Comparison of ENCODE assay signal across 1 cellular context in the genomic region with DNA sequence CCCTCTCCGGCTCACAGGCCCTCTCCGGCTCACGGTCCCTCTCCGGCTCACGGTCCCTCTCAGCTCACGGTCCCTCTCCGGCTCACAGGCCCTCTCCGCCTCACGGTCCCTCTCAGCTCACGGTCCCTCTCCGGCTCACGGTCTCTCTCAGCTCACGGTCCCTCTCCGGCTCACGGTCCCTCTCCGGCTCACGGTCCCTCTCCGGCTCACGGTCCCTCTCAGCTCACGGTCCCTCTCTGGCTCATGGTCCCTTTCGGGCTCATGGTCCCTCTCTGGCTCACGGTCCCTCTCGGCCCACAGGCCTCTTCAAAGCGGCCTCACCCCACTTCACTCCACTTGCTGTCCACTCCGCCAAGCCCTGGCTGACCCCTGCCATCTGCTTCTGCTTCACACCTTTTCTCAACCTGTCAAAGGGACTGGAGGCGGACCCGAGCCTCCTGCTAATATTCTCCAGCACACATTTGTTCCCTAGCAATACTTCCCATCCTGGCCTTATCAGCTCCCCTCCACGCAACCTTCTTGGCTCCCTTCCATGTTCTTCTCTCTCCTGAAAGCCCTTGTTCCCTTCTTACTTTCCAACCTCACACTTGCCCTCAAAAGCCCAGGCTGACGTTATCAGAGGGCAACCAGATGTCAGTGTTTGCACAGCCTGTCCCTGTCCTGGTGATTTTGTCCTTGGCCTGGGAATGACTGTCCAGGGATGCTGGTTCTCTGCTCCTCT.
TF ChIP-seq lines count a peak whose summit lies in the region.

No MANE protein-coding gene starts in this region.

TF ChIP-seq in K562, 482 proteins besides CTCF, POLR2A, EP300 and RAD21 (continued from another document):
- TF ChIP-seq SPI1 (IDR thresholded peaks at IDR 0.05; ENCODE audit: borderline replicate concordance, low read depth, low read length) = peak; percentile 33; the same call in 1 of the 2 replicates
- TF ChIP-seq, protein P1, sequence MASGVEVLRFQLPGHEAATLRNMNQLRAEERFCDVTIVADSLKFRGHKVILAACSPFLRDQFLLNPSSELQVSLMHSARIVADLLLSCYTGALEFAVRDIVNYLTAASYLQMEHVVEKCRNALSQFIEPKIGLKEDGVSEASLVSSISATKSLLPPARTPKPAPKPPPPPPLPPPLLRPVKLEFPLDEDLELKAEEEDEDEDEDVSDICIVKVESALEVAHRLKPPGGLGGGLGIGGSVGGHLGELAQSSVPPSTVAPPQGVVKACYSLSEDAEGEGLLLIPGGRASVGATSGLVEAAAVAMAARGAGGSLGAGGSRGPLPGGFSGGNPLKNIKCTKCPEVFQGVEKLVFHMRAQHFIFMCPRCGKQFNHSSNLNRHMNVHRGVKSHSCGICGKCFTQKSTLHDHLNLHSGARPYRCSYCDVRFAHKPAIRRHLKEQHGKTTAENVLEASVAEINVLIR (CRISPR knock-in tag; IDR thresholded peaks at IDR 0.05) = no peak
- peak; percentile 76 for TF ChIP-seq CC2D1A (IDR thresholded peaks at IDR 0.05)
- no peak for TF ChIP-seq YY1 (IDR thresholded peaks at IDR 0.05; ENCODE audit: borderline replicate concordance in 1 of 3, control insufficient read depth in 1 of 3, extremely low read depth in 1 of 3, insufficient read depth in 3 of 3, insufficient read length in 1 of 3, insufficient replicate concordance in 2 of 3, low read depth in 1 of 3, low read length in 2 of 3)
- no peak for TF ChIP-seq SAP30 (IDR thresholded peaks at IDR 0.05; ENCODE audit: borderline replicate concordance, insufficient read depth, low read depth, low read length, poor library complexity, severe bottlenecking)
- no peak for TF ChIP-seq KAT2B (IDR thresholded peaks at IDR 0.05; ENCODE audit: low read depth, low read length)
- TF ChIP-seq RCOR1 (IDR thresholded peaks at IDR 0.05; ENCODE audit: borderline replicate concordance in 1 of 2, low read depth in 2 of 2, low read length in 2 of 2) = peak; percentile 60 to 95; a peak in 3 of 4 replicates
- peak; percentile 56; the same call in 1 of the 2 replicates for TF ChIP-seq ZNF766 (CRISPR knock-in tag; conservative IDR thresholded peaks at IDR 0.05)
- TF ChIP-seq MCM2 (IDR thresholded peaks at IDR 0.05; ENCODE audit: low read depth) = no peak
- TF ChIP-seq ZNF174 (CRISPR knock-in tag; IDR thresholded peaks at IDR 0.05) = no peak
- TF ChIP-seq FOS (IDR thresholded peaks at IDR 0.05; ENCODE audit: extremely low read depth, insufficient read length) = no peak
- no peak for TF ChIP-seq MXI1 (IDR thresholded peaks at IDR 0.05; ENCODE audit: low read depth, low read length)
- TF ChIP-seq HEY1 (CRISPR knock-in tag; IDR thresholded peaks at IDR 0.05; ENCODE audit: borderline replicate concordance) = no peak
- TF ChIP-seq, protein P2, sequence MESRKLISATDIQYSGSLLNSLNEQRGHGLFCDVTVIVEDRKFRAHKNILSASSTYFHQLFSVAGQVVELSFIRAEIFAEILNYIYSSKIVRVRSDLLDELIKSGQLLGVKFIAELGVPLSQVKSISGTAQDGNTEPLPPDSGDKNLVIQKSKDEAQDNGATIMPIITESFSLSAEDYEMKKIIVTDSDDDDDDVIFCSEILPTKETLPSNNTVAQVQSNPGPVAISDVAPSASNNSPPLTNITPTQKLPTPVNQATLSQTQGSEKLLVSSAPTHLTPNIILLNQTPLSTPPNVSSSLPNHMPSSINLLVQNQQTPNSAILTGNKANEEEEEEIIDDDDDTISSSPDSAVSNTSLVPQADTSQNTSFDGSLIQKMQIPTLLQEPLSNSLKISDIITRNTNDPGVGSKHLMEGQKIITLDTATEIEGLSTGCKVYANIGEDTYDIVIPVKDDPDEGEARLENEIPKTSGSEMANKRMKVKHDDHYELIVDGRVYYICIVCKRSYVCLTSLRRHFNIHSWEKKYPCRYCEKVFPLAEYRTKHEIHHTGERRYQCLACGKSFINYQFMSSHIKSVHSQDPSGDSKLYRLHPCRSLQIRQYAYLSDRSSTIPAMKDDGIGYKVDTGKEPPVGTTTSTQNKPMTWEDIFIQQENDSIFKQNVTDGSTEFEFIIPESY (CRISPR knock-in tag; IDR thresholded peaks at IDR 0.05) = no peak
- no peak for TF ChIP-seq ZNF3 (CRISPR knock-in tag; IDR thresholded peaks at IDR 0.05)
- TF ChIP-seq, protein P3, sequence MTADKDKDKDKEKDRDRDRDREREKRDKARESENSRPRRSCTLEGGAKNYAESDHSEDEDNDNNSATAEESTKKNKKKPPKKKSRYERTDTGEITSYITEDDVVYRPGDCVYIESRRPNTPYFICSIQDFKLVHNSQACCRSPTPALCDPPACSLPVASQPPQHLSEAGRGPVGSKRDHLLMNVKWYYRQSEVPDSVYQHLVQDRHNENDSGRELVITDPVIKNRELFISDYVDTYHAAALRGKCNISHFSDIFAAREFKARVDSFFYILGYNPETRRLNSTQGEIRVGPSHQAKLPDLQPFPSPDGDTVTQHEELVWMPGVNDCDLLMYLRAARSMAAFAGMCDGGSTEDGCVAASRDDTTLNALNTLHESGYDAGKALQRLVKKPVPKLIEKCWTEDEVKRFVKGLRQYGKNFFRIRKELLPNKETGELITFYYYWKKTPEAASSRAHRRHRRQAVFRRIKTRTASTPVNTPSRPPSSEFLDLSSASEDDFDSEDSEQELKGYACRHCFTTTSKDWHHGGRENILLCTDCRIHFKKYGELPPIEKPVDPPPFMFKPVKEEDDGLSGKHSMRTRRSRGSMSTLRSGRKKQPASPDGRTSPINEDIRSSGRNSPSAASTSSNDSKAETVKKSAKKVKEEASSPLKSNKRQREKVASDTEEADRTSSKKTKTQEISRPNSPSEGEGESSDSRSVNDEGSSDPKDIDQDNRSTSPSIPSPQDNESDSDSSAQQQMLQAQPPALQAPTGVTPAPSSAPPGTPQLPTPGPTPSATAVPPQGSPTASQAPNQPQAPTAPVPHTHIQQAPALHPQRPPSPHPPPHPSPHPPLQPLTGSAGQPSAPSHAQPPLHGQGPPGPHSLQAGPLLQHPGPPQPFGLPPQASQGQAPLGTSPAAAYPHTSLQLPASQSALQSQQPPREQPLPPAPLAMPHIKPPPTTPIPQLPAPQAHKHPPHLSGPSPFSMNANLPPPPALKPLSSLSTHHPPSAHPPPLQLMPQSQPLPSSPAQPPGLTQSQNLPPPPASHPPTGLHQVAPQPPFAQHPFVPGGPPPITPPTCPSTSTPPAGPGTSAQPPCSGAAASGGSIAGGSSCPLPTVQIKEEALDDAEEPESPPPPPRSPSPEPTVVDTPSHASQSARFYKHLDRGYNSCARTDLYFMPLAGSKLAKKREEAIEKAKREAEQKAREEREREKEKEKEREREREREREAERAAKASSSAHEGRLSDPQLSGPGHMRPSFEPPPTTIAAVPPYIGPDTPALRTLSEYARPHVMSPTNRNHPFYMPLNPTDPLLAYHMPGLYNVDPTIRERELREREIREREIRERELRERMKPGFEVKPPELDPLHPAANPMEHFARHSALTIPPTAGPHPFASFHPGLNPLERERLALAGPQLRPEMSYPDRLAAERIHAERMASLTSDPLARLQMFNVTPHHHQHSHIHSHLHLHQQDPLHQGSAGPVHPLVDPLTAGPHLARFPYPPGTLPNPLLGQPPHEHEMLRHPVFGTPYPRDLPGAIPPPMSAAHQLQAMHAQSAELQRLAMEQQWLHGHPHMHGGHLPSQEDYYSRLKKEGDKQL (CRISPR knock-in tag; IDR thresholded peaks at IDR 0.05; ENCODE audit: borderline replicate concordance) = no peak
- TF ChIP-seq MBD2 (IDR thresholded peaks at IDR 0.05; ENCODE audit: borderline replicate concordance, low read depth) = peak; percentile 49; the same call in 1 of the 2 replicates
- no peak for TF ChIP-seq E2F3 (CRISPR knock-in tag; IDR thresholded peaks at IDR 0.05)
- TF ChIP-seq ZNF384 (IDR thresholded peaks at IDR 0.05; ENCODE audit: low read depth, low read length) = no peak
- TF ChIP-seq CXXC5 (CRISPR knock-in tag; IDR thresholded peaks at IDR 0.05) = peak; percentile 92
- no peak for TF ChIP-seq YBX1 (IDR thresholded peaks at IDR 0.05)
- no peak for TF ChIP-seq CBX1 (IDR thresholded peaks at IDR 0.05; ENCODE audit: low read depth)
- TF ChIP-seq ZNF551 (CRISPR knock-in tag; IDR thresholded peaks at IDR 0.05) = no peak
- TF ChIP-seq ZNF12 (CRISPR knock-in tag; IDR thresholded peaks at IDR 0.05) = no peak
- no peak for TF ChIP-seq ZNF146 (CRISPR knock-in tag; IDR thresholded peaks at IDR 0.05; ENCODE audit: unreplicated experiment)
- TF ChIP-seq, protein P4, sequence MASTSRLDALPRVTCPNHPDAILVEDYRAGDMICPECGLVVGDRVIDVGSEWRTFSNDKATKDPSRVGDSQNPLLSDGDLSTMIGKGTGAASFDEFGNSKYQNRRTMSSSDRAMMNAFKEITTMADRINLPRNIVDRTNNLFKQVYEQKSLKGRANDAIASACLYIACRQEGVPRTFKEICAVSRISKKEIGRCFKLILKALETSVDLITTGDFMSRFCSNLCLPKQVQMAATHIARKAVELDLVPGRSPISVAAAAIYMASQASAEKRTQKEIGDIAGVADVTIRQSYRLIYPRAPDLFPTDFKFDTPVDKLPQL (IDR thresholded peaks at IDR 0.05; ENCODE audit: extremely low read depth, insufficient read length) = no peak
- TF ChIP-seq, protein P5, sequence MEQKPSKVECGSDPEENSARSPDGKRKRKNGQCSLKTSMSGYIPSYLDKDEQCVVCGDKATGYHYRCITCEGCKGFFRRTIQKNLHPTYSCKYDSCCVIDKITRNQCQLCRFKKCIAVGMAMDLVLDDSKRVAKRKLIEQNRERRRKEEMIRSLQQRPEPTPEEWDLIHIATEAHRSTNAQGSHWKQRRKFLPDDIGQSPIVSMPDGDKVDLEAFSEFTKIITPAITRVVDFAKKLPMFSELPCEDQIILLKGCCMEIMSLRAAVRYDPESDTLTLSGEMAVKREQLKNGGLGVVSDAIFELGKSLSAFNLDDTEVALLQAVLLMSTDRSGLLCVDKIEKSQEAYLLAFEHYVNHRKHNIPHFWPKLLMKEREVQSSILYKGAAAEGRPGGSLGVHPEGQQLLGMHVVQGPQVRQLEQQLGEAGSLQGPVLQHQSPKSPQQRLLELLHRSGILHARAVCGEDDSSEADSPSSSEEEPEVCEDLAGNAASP (IDR thresholded peaks at IDR 0.05) = no peak
- no peak for TF ChIP-seq ZNF41 (CRISPR knock-in tag; conservative IDR thresholded peaks at IDR 0.05)
- TF ChIP-seq ZNF436 (CRISPR knock-in tag; IDR thresholded peaks at IDR 0.05) = no peak
- TF ChIP-seq ZNF134 (CRISPR knock-in tag; conservative IDR thresholded peaks at IDR 0.05) = no peak
- no peak for TF ChIP-seq FUS (optimal IDR thresholded peaks at IDR 0.05; ENCODE audit: low read depth, low read length)
- TF ChIP-seq, protein P6, sequence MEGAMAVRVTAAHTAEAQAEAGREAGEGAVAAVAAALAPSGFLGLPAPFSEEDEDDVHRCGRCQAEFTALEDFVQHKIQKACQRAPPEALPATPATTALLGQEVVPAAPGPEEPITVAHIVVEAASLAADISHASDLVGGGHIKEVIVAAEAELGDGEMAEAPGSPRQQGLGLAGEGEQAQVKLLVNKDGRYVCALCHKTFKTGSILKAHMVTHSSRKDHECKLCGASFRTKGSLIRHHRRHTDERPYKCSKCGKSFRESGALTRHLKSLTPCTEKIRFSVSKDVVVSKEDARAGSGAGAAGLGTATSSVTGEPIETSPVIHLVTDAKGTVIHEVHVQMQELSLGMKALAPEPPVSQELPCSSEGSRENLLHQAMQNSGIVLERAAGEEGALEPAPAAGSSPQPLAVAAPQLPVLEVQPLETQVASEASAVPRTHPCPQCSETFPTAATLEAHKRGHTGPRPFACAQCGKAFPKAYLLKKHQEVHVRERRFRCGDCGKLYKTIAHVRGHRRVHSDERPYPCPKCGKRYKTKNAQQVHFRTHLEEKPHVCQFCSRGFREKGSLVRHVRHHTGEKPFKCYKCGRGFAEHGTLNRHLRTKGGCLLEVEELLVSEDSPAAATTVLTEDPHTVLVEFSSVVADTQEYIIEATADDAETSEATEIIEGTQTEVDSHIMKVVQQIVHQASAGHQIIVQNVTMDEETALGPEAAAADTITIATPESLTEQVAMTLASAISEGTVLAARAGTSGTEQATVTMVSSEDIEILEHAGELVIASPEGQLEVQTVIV (CRISPR knock-in tag; IDR thresholded peaks at IDR 0.05; ENCODE audit: borderline replicate concordance) = no peak
